ENCODE assay signal across 1 cellular context in the genomic region with DNA sequence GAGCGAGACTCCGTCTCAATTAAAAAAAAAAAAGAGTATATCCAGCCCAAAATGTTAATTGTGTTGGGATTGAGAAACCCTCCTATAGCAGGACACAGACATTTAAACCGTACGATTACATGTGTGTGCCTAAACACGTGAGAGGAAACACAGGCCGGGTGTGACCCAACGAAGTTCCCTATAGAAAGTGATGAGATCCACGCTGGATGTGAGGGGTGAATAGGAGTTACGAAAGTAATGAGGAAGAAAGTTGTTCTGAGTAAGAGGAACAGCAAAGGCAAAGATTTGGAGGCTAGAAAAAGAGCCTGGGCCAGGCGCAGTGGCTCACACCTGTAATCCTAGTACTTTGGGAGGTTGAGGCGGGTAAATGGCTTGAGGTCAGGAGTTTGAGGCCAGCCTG.
TF ChIP-seq lines count a peak whose summit lies in the region.

No MANE protein-coding gene starts in this region.

TF ChIP-seq in H1, 55 proteins besides CTCF, POLR2A, EP300 and RAD21:
- TF ChIP-seq, protein P1, sequence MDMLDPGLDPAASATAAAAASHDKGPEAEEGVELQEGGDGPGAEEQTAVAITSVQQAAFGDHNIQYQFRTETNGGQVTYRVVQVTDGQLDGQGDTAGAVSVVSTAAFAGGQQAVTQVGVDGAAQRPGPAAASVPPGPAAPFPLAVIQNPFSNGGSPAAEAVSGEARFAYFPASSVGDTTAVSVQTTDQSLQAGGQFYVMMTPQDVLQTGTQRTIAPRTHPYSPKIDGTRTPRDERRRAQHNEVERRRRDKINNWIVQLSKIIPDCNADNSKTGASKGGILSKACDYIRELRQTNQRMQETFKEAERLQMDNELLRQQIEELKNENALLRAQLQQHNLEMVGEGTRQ (IDR thresholded peaks at IDR 0.05; ENCODE audit: low read length), result no peak
- no peak for TF ChIP-seq BRCA1 (IDR thresholded peaks at IDR 0.05; ENCODE audit: low read depth, low read length)
- no peak for TF ChIP-seq NANOG (IDR thresholded peaks at IDR 0.05; ENCODE audit: insufficient read depth, low read depth, low read length, poor library complexity, severe bottlenecking)
- TF ChIP-seq, protein P2, sequence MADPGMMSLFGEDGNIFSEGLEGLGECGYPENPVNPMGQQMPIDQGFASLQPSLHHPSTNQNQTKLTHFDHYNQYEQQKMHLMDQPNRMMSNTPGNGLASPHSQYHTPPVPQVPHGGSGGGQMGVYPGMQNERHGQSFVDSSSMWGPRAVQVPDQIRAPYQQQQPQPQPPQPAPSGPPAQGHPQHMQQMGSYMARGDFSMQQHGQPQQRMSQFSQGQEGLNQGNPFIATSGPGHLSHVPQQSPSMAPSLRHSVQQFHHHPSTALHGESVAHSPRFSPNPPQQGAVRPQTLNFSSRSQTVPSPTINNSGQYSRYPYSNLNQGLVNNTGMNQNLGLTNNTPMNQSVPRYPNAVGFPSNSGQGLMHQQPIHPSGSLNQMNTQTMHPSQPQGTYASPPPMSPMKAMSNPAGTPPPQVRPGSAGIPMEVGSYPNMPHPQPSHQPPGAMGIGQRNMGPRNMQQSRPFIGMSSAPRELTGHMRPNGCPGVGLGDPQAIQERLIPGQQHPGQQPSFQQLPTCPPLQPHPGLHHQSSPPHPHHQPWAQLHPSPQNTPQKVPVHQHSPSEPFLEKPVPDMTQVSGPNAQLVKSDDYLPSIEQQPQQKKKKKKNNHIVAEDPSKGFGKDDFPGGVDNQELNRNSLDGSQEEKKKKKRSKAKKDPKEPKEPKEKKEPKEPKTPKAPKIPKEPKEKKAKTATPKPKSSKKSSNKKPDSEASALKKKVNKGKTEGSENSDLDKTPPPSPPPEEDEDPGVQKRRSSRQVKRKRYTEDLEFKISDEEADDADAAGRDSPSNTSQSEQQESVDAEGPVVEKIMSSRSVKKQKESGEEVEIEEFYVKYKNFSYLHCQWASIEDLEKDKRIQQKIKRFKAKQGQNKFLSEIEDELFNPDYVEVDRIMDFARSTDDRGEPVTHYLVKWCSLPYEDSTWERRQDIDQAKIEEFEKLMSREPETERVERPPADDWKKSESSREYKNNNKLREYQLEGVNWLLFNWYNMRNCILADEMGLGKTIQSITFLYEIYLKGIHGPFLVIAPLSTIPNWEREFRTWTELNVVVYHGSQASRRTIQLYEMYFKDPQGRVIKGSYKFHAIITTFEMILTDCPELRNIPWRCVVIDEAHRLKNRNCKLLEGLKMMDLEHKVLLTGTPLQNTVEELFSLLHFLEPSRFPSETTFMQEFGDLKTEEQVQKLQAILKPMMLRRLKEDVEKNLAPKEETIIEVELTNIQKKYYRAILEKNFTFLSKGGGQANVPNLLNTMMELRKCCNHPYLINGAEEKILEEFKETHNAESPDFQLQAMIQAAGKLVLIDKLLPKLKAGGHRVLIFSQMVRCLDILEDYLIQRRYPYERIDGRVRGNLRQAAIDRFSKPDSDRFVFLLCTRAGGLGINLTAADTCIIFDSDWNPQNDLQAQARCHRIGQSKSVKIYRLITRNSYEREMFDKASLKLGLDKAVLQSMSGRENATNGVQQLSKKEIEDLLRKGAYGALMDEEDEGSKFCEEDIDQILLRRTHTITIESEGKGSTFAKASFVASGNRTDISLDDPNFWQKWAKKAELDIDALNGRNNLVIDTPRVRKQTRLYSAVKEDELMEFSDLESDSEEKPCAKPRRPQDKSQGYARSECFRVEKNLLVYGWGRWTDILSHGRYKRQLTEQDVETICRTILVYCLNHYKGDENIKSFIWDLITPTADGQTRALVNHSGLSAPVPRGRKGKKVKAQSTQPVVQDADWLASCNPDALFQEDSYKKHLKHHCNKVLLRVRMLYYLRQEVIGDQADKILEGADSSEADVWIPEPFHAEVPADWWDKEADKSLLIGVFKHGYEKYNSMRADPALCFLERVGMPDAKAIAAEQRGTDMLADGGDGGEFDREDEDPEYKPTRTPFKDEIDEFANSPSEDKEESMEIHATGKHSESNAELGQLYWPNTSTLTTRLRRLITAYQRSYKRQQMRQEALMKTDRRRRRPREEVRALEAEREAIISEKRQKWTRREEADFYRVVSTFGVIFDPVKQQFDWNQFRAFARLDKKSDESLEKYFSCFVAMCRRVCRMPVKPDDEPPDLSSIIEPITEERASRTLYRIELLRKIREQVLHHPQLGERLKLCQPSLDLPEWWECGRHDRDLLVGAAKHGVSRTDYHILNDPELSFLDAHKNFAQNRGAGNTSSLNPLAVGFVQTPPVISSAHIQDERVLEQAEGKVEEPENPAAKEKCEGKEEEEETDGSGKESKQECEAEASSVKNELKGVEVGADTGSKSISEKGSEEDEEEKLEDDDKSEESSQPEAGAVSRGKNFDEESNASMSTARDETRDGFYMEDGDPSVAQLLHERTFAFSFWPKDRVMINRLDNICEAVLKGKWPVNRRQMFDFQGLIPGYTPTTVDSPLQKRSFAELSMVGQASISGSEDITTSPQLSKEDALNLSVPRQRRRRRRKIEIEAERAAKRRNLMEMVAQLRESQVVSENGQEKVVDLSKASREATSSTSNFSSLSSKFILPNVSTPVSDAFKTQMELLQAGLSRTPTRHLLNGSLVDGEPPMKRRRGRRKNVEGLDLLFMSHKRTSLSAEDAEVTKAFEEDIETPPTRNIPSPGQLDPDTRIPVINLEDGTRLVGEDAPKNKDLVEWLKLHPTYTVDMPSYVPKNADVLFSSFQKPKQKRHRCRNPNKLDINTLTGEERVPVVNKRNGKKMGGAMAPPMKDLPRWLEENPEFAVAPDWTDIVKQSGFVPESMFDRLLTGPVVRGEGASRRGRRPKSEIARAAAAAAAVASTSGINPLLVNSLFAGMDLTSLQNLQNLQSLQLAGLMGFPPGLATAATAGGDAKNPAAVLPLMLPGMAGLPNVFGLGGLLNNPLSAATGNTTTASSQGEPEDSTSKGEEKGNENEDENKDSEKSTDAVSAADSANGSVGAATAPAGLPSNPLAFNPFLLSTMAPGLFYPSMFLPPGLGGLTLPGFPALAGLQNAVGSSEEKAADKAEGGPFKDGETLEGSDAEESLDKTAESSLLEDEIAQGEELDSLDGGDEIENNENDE (IDR thresholded peaks at IDR 0.05; ENCODE audit: insufficient replicate concordance, low read length), result no peak
- no peak for TF ChIP-seq EZH2 (IDR thresholded peaks at IDR 0.05; ENCODE audit: low read depth, low read length, severe bottlenecking)
- TF ChIP-seq NRF1 (IDR thresholded peaks at IDR 0.05; ENCODE audit: low read depth, low read length), result no peak
- no peak for TF ChIP-seq SRF (IDR thresholded peaks at IDR 0.05; ENCODE audit: low read depth, low read length)
- TF ChIP-seq TAF7 (optimal IDR thresholded peaks at IDR 0.05; ENCODE audit: borderline replicate concordance, low read depth, low read length), result no peak
- no peak for TF ChIP-seq BACH1 (IDR thresholded peaks at IDR 0.05; ENCODE audit: low read length)
- no peak for TF ChIP-seq SIX5 (IDR thresholded peaks at IDR 0.05; ENCODE audit: low read depth, low read length)
